Comparison of ENCODE assay signal across 8 cellular contexts in genomic region chr3:172666873-172667694, GRCh38. TPM values are rescaled to one million over a fixed set of nuclear protein-coding genes. Genes with fewer than 3 reads are reported as not detected.
A peak's percentile ranks its signal among the peaks of the same experiment; 100 is the strongest.
DNase-seq lines count a peak whose midpoint lies in the region; ATAC-seq and TF ChIP-seq lines count a peak whose summit lies in the region.

No MANE protein-coding gene starts in this region.

- no peaks in the 10 kb centered on the region for H3K9me3 ChIP-seq in Caco-2

- intact Hi-C loops in Caco-2 (cut with micrococcal nuclease; ENCODE audit: unreplicated experiment) (loop anchor here (1.0 to 5.0 kb wide), 6 partner anchors 44 to 335 kb away; no protein-coding TSS in a partner anchor), dorsolateral prefrontal cortex (cut with DNase I) (loop anchor here (2.0 to 5.0 kb wide), 2 partner anchors 176 to 180 kb away; no protein-coding TSS in a partner anchor)

- no TSS peak for BruUV-seq in Caco-2 (replicated peaks; lab: Mats Ljungman, UMichigan)

- ATAC-seq in GM19468 (IDR thresholded peaks at IDR 0.05; ENCODE audit: extremely low read depth, unreplicated experiment) (peak; percentile 63), HG03565 (IDR thresholded peaks at IDR 0.05; ENCODE audit: unreplicated experiment) (peak; percentile 96)

- H3K27me3 Mint-ChIP-seq in Caco-2 (ENCODE audit: insufficient read depth, unreplicated experiment) = no peaks in the 10 kb centered on the region

- no peak overlapping the region for H3K4me3 Mint-ChIP-seq in Caco-2 (ENCODE audit: unreplicated experiment)

- H3K27ac Mint-ChIP-seq in Caco-2 (ENCODE audit: unreplicated experiment) = no peak overlapping the region

- H3K4me3 ChIP-seq in Caco-2 (ENCODE audit: low read depth, low read length) = no peak overlapping the region
- no peak overlapping the region for H3K4me3 ChIP-seq in dorsolateral prefrontal cortex

- no peaks in the 10 kb centered on the region for H3K27me3 ChIP-seq in Caco-2 (replicated peaks; ENCODE audit: control insufficient read depth, insufficient read depth, low read length)
- H3K27me3 ChIP-seq in dorsolateral prefrontal cortex = no peaks in the 10 kb centered on the region

- H3K4me1 ChIP-seq in Caco-2 = no peaks in the 10 kb centered on the region

- TF ChIP-seq CTCF in Caco-2 (IDR thresholded peaks at IDR 0.05; ENCODE audit: insufficient read depth in 1 of 2, low read depth in 1 of 2, low read length in 1 of 2, severe bottlenecking in 1 of 2, unreplicated experiment in 1 of 2) (peak; percentile 80 to 84), dorsolateral prefrontal cortex (IDR thresholded peaks at IDR 0.05 in 54 of 56, conservative IDR thresholded peaks at IDR 0.05 in 2 of 56; ENCODE audit: low read depth in 1 of 56, partially characterized antibody in 56 of 56) (peak; percentile 68 to 96 (median 87))

- peaks cover 7% of the 10 kb centered on the region for H3K36me3 Mint-ChIP-seq in Caco-2 (ENCODE audit: insufficient read depth, unreplicated experiment)

- no peaks in the 10 kb centered on the region for H3K9me3 Mint-ChIP-seq in Caco-2 (ENCODE audit: unreplicated experiment)

- CTCF ChIA-PET in Caco-2 (lab: Charles Lee) = interaction anchor here (0.5 to 1.5 kb wide), 19 partner anchors 8 to 408 kb away, joined by 3 to 9 read pairs (median 4); partner anchors contain the start of gene ECT2

- no peaks in the 10 kb centered on the region for H3K36me3 ChIP-seq in Caco-2 (ENCODE audit: control insufficient read depth, insufficient read depth, low read length)

- POLR2A ChIA-PET in Caco-2 (lab: Charles Lee) = interaction anchor here (1.0 kb wide), 1 partner anchor 83 kb away, joined by 5 read pairs; the partner anchor contains the start of gene ECT2

- peaks cover 5% of the 10 kb centered on the region for H3K4me1 Mint-ChIP-seq in Caco-2 (ENCODE audit: low read depth, unreplicated experiment)

- H3K27ac ChIP-seq in dorsolateral prefrontal cortex = no peak overlapping the region

- DNase-seq in Caco-2 (peak; percentile 82 to 84), NCI-H774 (lab: John Stamatoyannopoulos, UW) (peak; percentile 84), dorsolateral prefrontal cortex (peak in 8 of 10 donors; percentile 35 to 81 (median 61)), medulla oblongata (ENCODE audit: extremely low spot score) (peak; percentile 92)
- DNase-seq in activated CD4-positive, alpha-beta T cell treated with anti-CD3 and anti-CD28 coated beads, Interleukin-2, amount 50 U/mL, for 24 hours (ENCODE audit: low read depth in 1 of 2, low spot score in 1 of 2) = peak; percentile 51 to 81
- peak; percentile 47 to 59 for DNase-seq in stimulated activated CD8-positive, alpha-beta memory T cell treated with anti-CD3 and anti-CD28 coated beads, Interleukin-2, amount 100 ng/mL, for 1 hour (ENCODE audit: low read depth in 2 of 2)

RNA-seq across cellular contexts. Expression of gene NCEH1, which starts 43.8 kb away (rescaled TPM):
- total RNA-seq in Caco-2 (2022) = 10.1 and 15.7 TPM in 2 replicates
- total RNA-seq in dorsolateral prefrontal cortex = 100 to 1,000 TPM in 31 of 120 experiments, 10 to 100 TPM in 89; 23.9 to 144 (median 88.4) TPM
